ENCODE assay signal across 1 cellular context in genomic region chr19:10334340-10335148, GRCh38.
A peak's percentile ranks its signal among the peaks of the same experiment; 100 is the strongest.
TF ChIP-seq lines count a peak whose summit lies in the region.

No MANE protein-coding gene starts in this region.

TF ChIP-seq in GM23338, 12 proteins besides CTCF, POLR2A, EP300 and RAD21:
- TF ChIP-seq POLR2AphosphoS5 (IDR thresholded peaks at IDR 0.05; ENCODE audit: low read depth) (peak; percentile 66), EZH2phosphoT487 (IDR thresholded peaks at IDR 0.05; ENCODE audit: unreplicated experiment) (no peak)
TF ChIP-seq in GM23338: peak in this region for 1.
